18 cellular contexts compared by ENCODE assay signal in genomic region chr6:118383924-118384323, GRCh38.
A peak's percentile ranks its signal among the peaks of the same experiment; 100 is the strongest.
DNase-seq lines count a peak whose midpoint lies in the region; ATAC-seq, FAIRE-seq and TF ChIP-seq lines count a peak whose summit lies in the region.
"Had no signal": no experiment of that assay in that cellular context is flagged by ENCODE, and none has a peak within 500 bp of the region (broad histone marks: within the 10 kb centered on the region; RNA-seq: fewer than 3 reads in every experiment).

No MANE protein-coding gene starts in this region.

- CTCF ChIA-PET in HepG2 (lab: Yijun Ruan, JAX; ENCODE audit: low intra/inter-chr PET ratio, low total read pairs) = no interaction called here

- H3K36me3 ChIP-seq in skeletal muscle satellite cell (ENCODE audit: insufficient read depth, low read length) (no peaks in the 10 kb centered on the region), HepG2 (replicated peaks in 1 of 2; ENCODE audit: control insufficient read depth in 1 of 2, insufficient read depth in 2 of 2, low read length in 2 of 2) (no peaks in the 10 kb centered on the region)

- DNase-seq in AG20443 (ENCODE audit: low spot score) (peak; percentile 22), fibroblast of gingiva (ENCODE audit: low read depth) (peak; percentile 9), HepG2 (ENCODE audit: low spot score) (no peak), NK-92 (lab: John Stamatoyannopoulos, UW; ENCODE audit: unreplicated experiment) (no peak)
- DNase-seq: ACHN; CD8-positive, alpha-beta T cell; COR-L47; DMS153; DMS79 treated with DMSO at 0.1 percent for 48 hours; GDM1; KG1 had no signal

- no peak overlapping the region for H3K4me3 ChIP-seq in skeletal muscle satellite cell (ENCODE audit: low read length)
- H3K4me3 ChIP-seq in HepG2 (replicated peaks in 1 of 3; ENCODE audit: insufficient read depth in 1 of 3, low read depth in 2 of 3, low read length in 3 of 3) = no peak overlapping the region

- FAIRE-seq in HepG2 (lab: Jason Lieb, UNC) = no peak
- FAIRE-seq: D721Med, GM12892, H54 had no signal

- no peak for TF ChIP-seq POLR2A in HepG2 (IDR thresholded peaks at IDR 0.05; ENCODE audit: insufficient read depth in 1 of 2, low read depth in 2 of 2, low read length in 2 of 2)

- POLR2A ChIA-PET in HepG2 (lab: Yijun Ruan, JAX) = no interaction called here

- H3K9ac ChIP-seq in skeletal muscle satellite cell (ENCODE audit: low read depth, low read length) = no peak overlapping the region
- no peak overlapping the region for H3K9ac ChIP-seq in HepG2 (ENCODE audit: insufficient read depth, low read depth, low read length)

- in situ Hi-C loops in HepG2 (cut with HindIII; ENCODE audit: extremely low pct_ligation_motif_present, low pct_unique_long_range_greater_than_20kb) = no loop called here

- TF ChIP-seq CTCF in HepG2 (CRISPR knock-in tag; IDR thresholded peaks at IDR 0.05) = no peak

- no peaks in the 10 kb centered on the region for H4K20me1 ChIP-seq in HepG2 (ENCODE audit: insufficient read depth, low read length)

- H3K79me2 ChIP-seq in HepG2 (ENCODE audit: insufficient read depth, low read length) = no peaks in the 10 kb centered on the region

- TF ChIP-seq EP300 in HepG2 (IDR thresholded peaks at IDR 0.05; ENCODE audit: low read depth in 2 of 2, low read length in 2 of 2) = no peak
- no peak for TF ChIP-seq EP300 in HepG2 (CRISPR knock-in tag; IDR thresholded peaks at IDR 0.05; ENCODE audit: borderline replicate concordance)

- no peak overlapping the region for H3K27ac ChIP-seq in HepG2 (ENCODE audit: extremely low read length, insufficient read depth, low read length)

- H3K9me3 ChIP-seq in skeletal muscle satellite cell (replicated peaks; ENCODE audit: low read length) (no peaks in the 10 kb centered on the region), HepG2 (ENCODE audit: low read length) (no peaks in the 10 kb centered on the region)

- intact Hi-C loops in HepG2 (cut with micrococcal nuclease; ENCODE audit: unreplicated experiment) = no loop called here

- H3K4me2 ChIP-seq in skeletal muscle satellite cell (ENCODE audit: low read length) (peak overlapping the region; percentile 28), HepG2 (ENCODE audit: low read depth, low read length) (no peak overlapping the region)

- H2AFZ ChIP-seq in HepG2 (ENCODE audit: low read length) = no peak overlapping the region

- peaks cover 25% of the 10 kb centered on the region for H3K4me1 ChIP-seq in skeletal muscle satellite cell (ENCODE audit: control insufficient read depth, insufficient read depth, low read length)
- H3K4me1 ChIP-seq in HepG2 (ENCODE audit: insufficient read depth, low read length) = no peaks in the 10 kb centered on the region

- TF ChIP-seq RAD21 in HepG2 (CRISPR knock-in tag; IDR thresholded peaks at IDR 0.05) = no peak

- H3K27me3 ChIP-seq in skeletal muscle satellite cell (ENCODE audit: control insufficient read depth, insufficient read depth, low read length) (no peaks in the 10 kb centered on the region), HepG2 (ENCODE audit: control insufficient read depth in 1 of 2, insufficient read depth in 2 of 2, low read length in 2 of 2) (no peaks in the 10 kb centered on the region)

- no TSS peak for BruUV-seq in HepG2 (replicated peaks; lab: Mats Ljungman, UMichigan)

- ATAC-seq in HepG2 (no peak), HG03280 (IDR thresholded peaks at IDR 0.05; ENCODE audit: unreplicated experiment) (no peak)
- ATAC-seq: CD8-positive, alpha-beta T cell; HCT116 had no signal

- WGBS in HepG2 (ENCODE audit: low lambda C conversion rate) = 7% methylated on average over 1 of the region's 1 CpG

TF ChIP-seq in PFSK-1, 5 proteins besides CTCF, POLR2A, EP300 and RAD21:
- TF ChIP-seq TAF1 (IDR thresholded peaks at IDR 0.05; ENCODE audit: borderline replicate concordance, insufficient read depth, low read length) = 0 out of 2 replicates have a peak, but pooled peaks have one; percentile 4
- TF ChIP-seq FOXP2 (optimal IDR thresholded peaks at IDR 0.05; ENCODE audit: borderline replicate concordance, extremely low read depth, extremely low read length, insufficient read depth) = no peak
- TF ChIP-seq SIN3A (IDR thresholded peaks at IDR 0.05; ENCODE audit: borderline replicate concordance, insufficient read depth, low read length) = no peak
- TF ChIP-seq REST (IDR thresholded peaks at IDR 0.05; ENCODE audit: insufficient read depth in 1 of 2, low read depth in 2 of 2, low read length in 2 of 2) = no peak
- no peak for TF ChIP-seq POLR2AphosphoS5 (IDR thresholded peaks at IDR 0.05; ENCODE audit: low read depth, low read length)

TF ChIP-seq in HepG2, 621 proteins besides CTCF, POLR2A, EP300 and RAD21:
- TF ChIP-seq EEA1 (CRISPR knock-in tag; IDR thresholded peaks at IDR 0.05; ENCODE audit: borderline replicate concordance) = no peak
- no peak for TF ChIP-seq NR2F2 (IDR thresholded peaks at IDR 0.05; ENCODE audit: borderline replicate concordance, low read depth)
- TF ChIP-seq ATF2 (CRISPR knock-in tag; IDR thresholded peaks at IDR 0.05) = no peak
- TF ChIP-seq ZNF737 (CRISPR knock-in tag; IDR thresholded peaks at IDR 0.05; ENCODE audit: borderline replicate concordance) = no peak
- no peak for TF ChIP-seq ZNF501 (CRISPR knock-in tag; IDR thresholded peaks at IDR 0.05)

Comparison
In these comparisons a context has a peak if more than half of its experiments do, and no peak if none do; other contexts are left out.
1. DNase-seq: peak in AG20443 (single experiment) and fibroblast of gingiva (single experiment); none in HepG2 (single experiment) and NK-92 (single experiment).